In genomic region chr6:107496041-107496440, GRCh38 we compare ENCODE assay signal across 14 cellular contexts.
DNase-seq lines count a peak whose midpoint lies in the region; ATAC-seq and TF ChIP-seq lines count a peak whose summit lies in the region.
"Had no signal": no experiment of that assay in that cellular context is flagged by ENCODE, and none has a peak within 500 bp of the region (broad histone marks: within the 10 kb centered on the region; RNA-seq: fewer than 3 reads in every experiment).

No MANE protein-coding gene starts in this region.

- no peaks in the 10 kb centered on the region for H4K20me1 ChIP-seq in DND-41 (ENCODE audit: insufficient read depth, low read length)

- ATAC-seq in DND-41 (ENCODE audit: insufficient read depth, low read depth): peak; percentile 56; the same call in 1 of the 3 replicates

- H3K4me2 ChIP-seq in DND-41 (ENCODE audit: insufficient read depth, low read length): no peak overlapping the region

- H3K27ac ChIP-seq in DND-41 (ENCODE audit: low read length): no peak overlapping the region
- H3K27ac ChIP-seq in rectal smooth muscle tissue (ENCODE audit: low read depth, low read length): peak overlapping the region; percentile 92

- H3K9me3 ChIP-seq in DND-41 (ENCODE audit: insufficient read depth, low read length, severe bottlenecking): no peaks in the 10 kb centered on the region

- H3K9ac ChIP-seq in DND-41 (ENCODE audit: low read depth, low read length) (no peak overlapping the region), rectal smooth muscle tissue (ENCODE audit: low read length) (no peak overlapping the region)

- H3K79me2 ChIP-seq in DND-41 (ENCODE audit: insufficient read depth, low read length): peaks cover 24% of the 10 kb centered on the region

- DNase-seq in DND-41 (no peak), RPMI8226 (peak; percentile 42), globus pallidus (ENCODE audit: low spot score) (peak; percentile 41), NCI-H2171 treated with DMSO at 0.1 percent for 48 hours (lab: John Stamatoyannopoulos, UW) (no peak), KG1 (lab: John Stamatoyannopoulos, UW) (no peak), cerebellar nuclear complex (lab: John Stamatoyannopoulos, UW) (no peak)
- no peak for DNase-seq in activated effector memory CD4-positive, alpha-beta T cell treated with anti-CD3 and anti-CD28 coated beads, Interleukin-2, amount 50 U/mL, for 16 hours
- DNase-seq: ACHN; activated CD4-positive, alpha-beta T cell treated with anti-CD3 and anti-CD28 coated beads, Interleukin-2, amount 50 U/mL, for 4 hours; CD4-positive, alpha-beta T cell; H7; NCI-H1092 treated with DMSO at 0.1 percent for 48 hours; NCI-H2227 treated with DMSO at 0.1 percent for 48 hours had no signal

- peaks cover 17% of the 10 kb centered on the region for H3K4me1 ChIP-seq in DND-41 (ENCODE audit: insufficient read depth, low read length)
- H3K4me1 ChIP-seq in rectal smooth muscle tissue (ENCODE audit: control insufficient read depth, insufficient read depth, low read length): peaks cover 43% of the 10 kb centered on the region

- no peaks in the 10 kb centered on the region for H3K27me3 ChIP-seq in DND-41 (ENCODE audit: insufficient read depth, low read length, poor library complexity)
- H3K27me3 ChIP-seq in rectal smooth muscle tissue (ENCODE audit: control insufficient read depth, insufficient read depth, low read length): peaks cover 8% of the 10 kb centered on the region

- 0 out of 2 replicates have a peak, but pooled peaks cover 5% of the 10 kb centered on the region for H3K36me3 ChIP-seq in DND-41 (ENCODE audit: insufficient read depth, low read length)
- H3K36me3 ChIP-seq in rectal smooth muscle tissue (ENCODE audit: control insufficient read depth, insufficient read depth, low read length): no peaks in the 10 kb centered on the region

- no peak overlapping the region for H2AFZ ChIP-seq in DND-41 (ENCODE audit: low read depth, low read length)

- no peak overlapping the region for H3K4me3 ChIP-seq in DND-41 (ENCODE audit: low read depth in 1 of 2, low read length in 2 of 2)
- no peak overlapping the region for H3K4me3 ChIP-seq in rectal smooth muscle tissue (ENCODE audit: low read length)

- no peak for TF ChIP-seq CTCF in DND-41 (IDR thresholded peaks at IDR 0.05; ENCODE audit: borderline replicate concordance, extremely low read depth, low read length, poor library complexity, severe bottlenecking)

Comparison
In these comparisons a context has a peak if more than half of its experiments do, and no peak if none do; other contexts are left out.
1. DNase-seq: peak in RPMI8226 (single experiment) and globus pallidus (single experiment); none in DND-41 (single experiment), NCI-H2171 treated with DMSO at 0.1 percent for 48 hours (single experiment), activated effector memory CD4-positive, alpha-beta T cell treated with anti-CD3 and anti-CD28 coated beads, Interleukin-2, amount 50 U/mL, for 16 hours (single experiment), KG1 (single experiment) and cerebellar nuclear complex (0 of 2).